Comparison of ENCODE assay signal across 17 cellular contexts in genomic region chr22:23555118-23555517, GRCh38. TPM values are rescaled to one million over a fixed set of nuclear protein-coding genes. Genes with fewer than 3 reads are reported as not detected.
DNase-seq lines count a peak whose midpoint lies in the region; TF ChIP-seq lines count a peak whose summit lies in the region.
"Had no signal": no experiment of that assay in that cellular context is flagged by ENCODE, and none has a peak within 500 bp of the region (broad histone marks: within the 10 kb centered on the region; RNA-seq: fewer than 3 reads in every experiment).

No MANE protein-coding gene starts in this region.

- H3K27ac ChIP-seq in suprapubic skin (no peak overlapping the region), OCI-LY7 (ENCODE audit: low read depth, low read length, poor library complexity, severe bottlenecking) (no peak overlapping the region)
- H3K27ac ChIP-seq: HL-60 had no signal

- H3K36me3 ChIP-seq in suprapubic skin (no peaks in the 10 kb centered on the region), OCI-LY7 (ENCODE audit: insufficient read depth, low read length) (no peaks in the 10 kb centered on the region)
- H3K36me3 ChIP-seq: BE2C had no signal

- H3K4me3 Mint-ChIP-seq in activated naive CD4-positive, alpha-beta T cell treated with anti-CD3 and anti-CD28 coated beads, Interleukin-2, amount 10 ng/mL, durations not matched to agents 7 days and 5 days, result no peak overlapping the region
- no peak overlapping the region for H3K4me3 Mint-ChIP-seq in activated naive CD4-positive, alpha-beta T cell treated with anti-CD3 and anti-CD28 coated beads for 36 hours
- H3K4me3 Mint-ChIP-seq: CD4-positive, CD25-positive, alpha-beta regulatory T cell; CD8-positive, alpha-beta memory T cell; GM23338; HFFc6 had no signal

- CTCF ChIA-PET in activated naive CD4-positive, alpha-beta T cell treated with anti-CD3 and anti-CD28 coated beads, Interleukin-2, amount 10 ng/mL, durations not matched to agents 7 days and 5 days (lab: Charles Lee), result no interaction called here
- CTCF ChIA-PET in activated naive CD4-positive, alpha-beta T cell treated with anti-CD3 and anti-CD28 coated beads for 36 hours (lab: Charles Lee), result no interaction called here
- CTCF ChIA-PET in OCI-LY7 (lab: Charles Lee; ENCODE audit: unreplicated experiment), result no interaction called here

- no peak overlapping the region for H3K4me2 ChIP-seq in OCI-LY7 (ENCODE audit: low read length)
- H3K4me2 ChIP-seq: GM23338 had no signal

- intact Hi-C loops in activated naive CD4-positive, alpha-beta T cell treated with anti-CD3 and anti-CD28 coated beads for 36 hours (cut with micrococcal nuclease), result no loop called here
- intact Hi-C loops in OCI-LY7 (cut with micrococcal nuclease; ENCODE audit: unreplicated experiment), result no loop called here

- H3K9me2 ChIP-seq in OCI-LY7 (ENCODE audit: insufficient read depth, low read length), result no peaks in the 10 kb centered on the region

- H3K79me2 ChIP-seq in OCI-LY7 (ENCODE audit: insufficient read depth, low read depth, low read length), result no peaks in the 10 kb centered on the region

- H3K27me3 Mint-ChIP-seq in activated naive CD4-positive, alpha-beta T cell treated with anti-CD3 and anti-CD28 coated beads, Interleukin-2, amount 10 ng/mL, durations not matched to agents 7 days and 5 days, result peaks cover 17% of the 10 kb centered on the region
- H3K27me3 Mint-ChIP-seq in activated naive CD4-positive, alpha-beta T cell treated with anti-CD3 and anti-CD28 coated beads for 36 hours (ENCODE audit: low read depth), result no peaks in the 10 kb centered on the region

- no peaks in the 10 kb centered on the region for H3K9me3 Mint-ChIP-seq in activated naive CD4-positive, alpha-beta T cell treated with anti-CD3 and anti-CD28 coated beads, Interleukin-2, amount 10 ng/mL, durations not matched to agents 7 days and 5 days
- no peaks in the 10 kb centered on the region for H3K9me3 Mint-ChIP-seq in activated naive CD4-positive, alpha-beta T cell treated with anti-CD3 and anti-CD28 coated beads for 36 hours
- H3K9me3 Mint-ChIP-seq: CD8-positive, alpha-beta memory T cell; GM23338; HFFc6 had no signal

- H3K4me1 ChIP-seq in suprapubic skin (no peaks in the 10 kb centered on the region), OCI-LY7 (ENCODE audit: insufficient read depth, low read length, poor library complexity, severe bottlenecking) (no peaks in the 10 kb centered on the region)
- H3K4me1 ChIP-seq: BE2C had no signal

- no peak overlapping the region for H3K27ac Mint-ChIP-seq in activated naive CD4-positive, alpha-beta T cell treated with anti-CD3 and anti-CD28 coated beads, Interleukin-2, amount 10 ng/mL, durations not matched to agents 7 days and 5 days
- H3K27ac Mint-ChIP-seq in activated naive CD4-positive, alpha-beta T cell treated with anti-CD3 and anti-CD28 coated beads for 36 hours, result no peak overlapping the region
- H3K27ac Mint-ChIP-seq: CD4-positive, CD25-positive, alpha-beta regulatory T cell; CD8-positive, alpha-beta memory T cell; GM23338; HFFc6 had no signal

- TF ChIP-seq CTCF in suprapubic skin (IDR thresholded peaks at IDR 0.05) (no peak), OCI-LY7 (conservative IDR thresholded peaks at IDR 0.05; ENCODE audit: low read length) (no peak)

- TF ChIP-seq EP300 in suprapubic skin (IDR thresholded peaks at IDR 0.05), result no peak

- BruUV-seq in OCI-LY7 (replicated peaks; lab: Mats Ljungman, UMichigan), result no TSS peak

- no peak overlapping the region for H2AFZ ChIP-seq in OCI-LY7 (ENCODE audit: low read length)
- H2AFZ ChIP-seq: GM23338 had no signal

- POLR2A ChIA-PET in OCI-LY7 (lab: Charles Lee), result no interaction called here

- H3K36me3 Mint-ChIP-seq in activated naive CD4-positive, alpha-beta T cell treated with anti-CD3 and anti-CD28 coated beads, Interleukin-2, amount 10 ng/mL, durations not matched to agents 7 days and 5 days, result no peaks in the 10 kb centered on the region
- no peaks in the 10 kb centered on the region for H3K36me3 Mint-ChIP-seq in activated naive CD4-positive, alpha-beta T cell treated with anti-CD3 and anti-CD28 coated beads for 36 hours (ENCODE audit: low read depth)
- H3K36me3 Mint-ChIP-seq: CD4-positive, CD25-positive, alpha-beta regulatory T cell had no signal

- no peaks in the 10 kb centered on the region for H4K20me1 ChIP-seq in OCI-LY7 (ENCODE audit: insufficient read depth, low read length)

- H3K4me3 ChIP-seq in suprapubic skin, result no peak overlapping the region
- H3K4me3 ChIP-seq in OCI-LY7 (ENCODE audit: low read depth, low read length, poor library complexity, severe bottlenecking), result no peak overlapping the region
- H3K4me3 ChIP-seq: GM23338 had no signal

- no peaks in the 10 kb centered on the region for H3K4me1 Mint-ChIP-seq in activated naive CD4-positive, alpha-beta T cell treated with anti-CD3 and anti-CD28 coated beads, Interleukin-2, amount 10 ng/mL, durations not matched to agents 7 days and 5 days
- H3K4me1 Mint-ChIP-seq in activated naive CD4-positive, alpha-beta T cell treated with anti-CD3 and anti-CD28 coated beads for 36 hours (ENCODE audit: low read depth), result no peaks in the 10 kb centered on the region
- H3K4me1 Mint-ChIP-seq: CD4-positive, CD25-positive, alpha-beta regulatory T cell; CD8-positive, alpha-beta memory T cell had no signal

- H3K9me3 ChIP-seq in suprapubic skin (no peaks in the 10 kb centered on the region), OCI-LY7 (ENCODE audit: low read length) (no peaks in the 10 kb centered on the region)
- H3K9me3 ChIP-seq: BE2C had no signal

- peak; percentile 1 for DNase-seq in activated naive CD4-positive, alpha-beta T cell treated with anti-CD3 and anti-CD28 coated beads, Interleukin-2, amount 10 ng/mL, durations not matched to agents 7 days and 5 days
- no peak for DNase-seq in activated naive CD4-positive, alpha-beta T cell treated with anti-CD3 and anti-CD28 coated beads for 36 hours
- DNase-seq in mesenteric fat pad (ENCODE audit: low spot score) (peak; percentile 26), suprapubic skin (ENCODE audit: low spot score in 2 of 2) (peak; percentile 24), NCI-H2029 treated with DMSO at 0.1 percent for 48 hours (lab: John Stamatoyannopoulos, UW) (no peak), OCI-LY7 (ENCODE audit: low spot score) (no peak)
- DNase-seq: ACHN; BE2C; C1 segment of cervical spinal cord; CD4-positive, CD25-positive, alpha-beta regulatory T cell; CD8-positive, alpha-beta memory T cell; COR-L47; HCEC 1CT; HFFc6 had no signal

- peaks cover 35% of the 10 kb centered on the region for H3K27me3 ChIP-seq in suprapubic skin
- H3K27me3 ChIP-seq: BE2C had no signal

- TF ChIP-seq POLR2A in suprapubic skin (IDR thresholded peaks at IDR 0.05), result no peak

- 68% methylated on average over 8 of the region's 8 CpGs for WGBS in suprapubic skin

RNA-seq across cellular contexts. Expression of gene IGLL1, which starts 25.0 kb away (rescaled TPM):
- total RNA-seq in activated naive CD4-positive, alpha-beta T cell treated with anti-CD3 and anti-CD28 coated beads for 36 hours, result not detected
- total RNA-seq in mesenteric fat pad, result not detected
- not detected for total RNA-seq in suprapubic skin
- total RNA-seq in OCI-LY7 (2014; rRNA removed; shearing (Covaris generic)), result not detected in 2 replicates
- total RNA-seq in OCI-LY7 (2022), result not detected in 2 replicates
- total RNA-seq: CD4-positive, CD25-positive, alpha-beta regulatory T cell; CD8-positive, alpha-beta memory T cell; GM23338; HFFc6; HT1080 had no signal

Comparison
In these comparisons a context has a peak if more than half of its experiments do, and no peak if none do; other contexts are left out.
1. DNase-seq: peak in activated naive CD4-positive, alpha-beta T cell treated with anti-CD3 and anti-CD28 coated beads, Interleukin-2, amount 10 ng/mL, durations not matched to agents 7 days and 5 days (single experiment), mesenteric fat pad (single experiment) and suprapubic skin (2 of 2); none in activated naive CD4-positive, alpha-beta T cell treated with anti-CD3 and anti-CD28 coated beads for 36 hours (single experiment), NCI-H2029 treated with DMSO at 0.1 percent for 48 hours (single experiment) and OCI-LY7 (single experiment).